Comparison of ENCODE assay signal across 19 cellular contexts in the genomic region with DNA sequence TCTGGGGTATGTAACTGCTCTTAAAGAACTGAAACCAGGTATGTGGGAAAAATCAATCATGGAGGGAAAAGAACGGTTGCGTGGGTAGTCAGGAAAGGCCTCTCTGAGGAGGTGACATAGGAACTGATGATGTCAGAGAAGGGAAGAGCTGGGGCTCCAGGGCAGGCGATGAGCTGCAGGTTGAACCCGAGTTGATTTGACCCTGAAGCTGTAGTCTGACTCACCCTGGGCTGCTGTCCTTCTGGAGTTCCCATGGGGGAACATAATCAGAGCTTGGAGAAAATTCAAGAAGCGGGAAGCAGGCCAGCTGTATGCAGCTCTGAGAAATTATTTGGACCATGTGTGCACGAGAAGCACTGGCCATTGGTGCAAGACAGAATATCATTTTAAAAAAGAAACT. TPM values are rescaled to one million over a fixed set of nuclear protein-coding genes. Genes with fewer than 3 reads are reported as not detected.
DNase-seq lines count a peak whose midpoint lies in the region; ATAC-seq, FAIRE-seq and TF ChIP-seq lines count a peak whose summit lies in the region.
"Had no signal": no experiment of that assay in that cellular context is flagged by ENCODE, and none has a peak within 500 bp of the region (broad histone marks: within the 10 kb centered on the region; RNA-seq: fewer than 3 reads in every experiment).

No MANE protein-coding gene starts in this region.

- intact Hi-C loops in left ventricle myocardium superior (cut with micrococcal nuclease): no loop called here

- no peak for FAIRE-seq in urothelium cell line (lab: Jason Lieb, UNC)
- FAIRE-seq: small intestine had no signal

- DNase-seq in HFF-Myc (ENCODE audit: extremely low read depth, low read depth): peak; percentile 44
- DNase-seq in choroid plexus epithelial cell (ENCODE audit: low read depth): peak; percentile 15
- DNase-seq in left ventricle myocardium superior: peak; percentile 50
- peak; percentile 42 for DNase-seq in urothelium cell line (ENCODE audit: low spot score)
- no peak for DNase-seq in NCI-H526 (lab: John Stamatoyannopoulos, UW)
- DNase-seq in NCI-H226: no peak
- DNase-seq: activated CD4-positive, alpha-beta memory T cell treated with anti-CD3 and anti-CD28 coated beads, Interleukin-2, amount 10 ng/mL, durations not matched to agents 7 days and 5 days; activated T-cell treated with anti-CD3 and anti-CD28 coated beads, Interleukin-2, amount 50 U/mL, for 48 hours; esophagus squamous epithelium; HCEC 1CT; Karpas-422; left lung; NCI-H1694 treated with DMSO at 0.1 percent for 48 hours; NCI-H2227 treated with DMSO at 0.1 percent for 48 hours; small intestine; T-helper 1 cell; WERI-Rb-1 had no signal

- TF ChIP-seq CTCF in HFF-Myc (IDR thresholded peaks at IDR 0.05; ENCODE audit: low read depth, low read length, missing control alignments) (no peak), choroid plexus epithelial cell (conservative IDR thresholded peaks at IDR 0.05; ENCODE audit: low read depth, low read length) (no peak)

- no peak overlapping the region for H3K4me3 ChIP-seq in HFF-Myc (replicated peaks; ENCODE audit: low read depth, low read length)
- no peak overlapping the region for H3K4me3 ChIP-seq in choroid plexus epithelial cell (ENCODE audit: low read depth, low read length)
- H3K4me3 ChIP-seq: esophagus squamous epithelium, left lung had no signal

- ATAC-seq in left ventricle myocardium superior (peak; percentile 93), HG03196 (IDR thresholded peaks at IDR 0.05; ENCODE audit: unreplicated experiment) (no peak)
- ATAC-seq: left lung had no signal

RNA-seq across cellular contexts. Expression of gene SLC6A2, which starts 16.7 kb away (rescaled TPM):
- total RNA-seq in left ventricle myocardium superior: not detected
- total RNA-seq: activated CD4-positive, alpha-beta memory T cell treated with anti-CD3 and anti-CD28 coated beads, Interleukin-2, amount 10 ng/mL, durations not matched to agents 7 days and 5 days; left lung; osteoblast had no signal

Comparison
In these comparisons a context has a peak if more than half of its experiments do, and no peak if none do; other contexts are left out.
1. DNase-seq: peak in HFF-Myc (single experiment), choroid plexus epithelial cell (single experiment), left ventricle myocardium superior (single experiment) and urothelium cell line (single experiment); none in NCI-H526 (0 of 2) and NCI-H226 (single experiment).